25 cellular contexts compared by ENCODE assay signal in the genomic region with DNA sequence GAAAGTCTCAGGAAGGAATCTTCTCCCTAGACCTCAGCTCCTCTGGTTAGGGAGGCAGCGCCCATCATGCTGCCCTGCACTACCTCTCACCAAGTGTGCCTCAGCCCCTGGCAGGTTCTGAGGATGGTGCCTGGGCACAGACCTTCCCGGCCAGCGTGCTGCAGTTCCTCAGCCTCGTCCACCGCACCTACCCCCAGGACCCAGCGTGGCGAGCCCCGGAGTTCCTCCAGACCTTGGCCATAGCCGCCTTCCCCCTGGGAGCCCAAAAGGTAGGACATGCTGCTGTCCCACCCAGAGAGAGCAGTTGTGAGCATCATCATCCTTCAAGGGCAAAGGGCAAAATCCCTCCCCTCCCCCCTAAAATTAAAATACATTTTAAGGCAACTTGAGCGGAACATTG.
DNase-seq lines count a peak whose midpoint lies in the region; ATAC-seq, FAIRE-seq and TF ChIP-seq lines count a peak whose summit lies in the region.
"Had no signal": no experiment of that assay in that cellular context is flagged by ENCODE, and none has a peak within 500 bp of the region (broad histone marks: within the 10 kb centered on the region; RNA-seq: fewer than 3 reads in every experiment).

No MANE protein-coding gene starts in this region.

- DNase-seq in GM12878 (ENCODE audit: low read depth, low spot score) = no peak
- DNase-seq in memory B cell (ENCODE audit: low spot score in 2 of 2) = no peak
- no peak for DNase-seq in PC-3
- DNase-seq in WERI-Rb-1 = no peak
- no peak for DNase-seq in activated CD4-positive, alpha-beta T cell treated with anti-CD3 and anti-CD28 coated beads for 36 hours
- no peak for DNase-seq in CD1c-positive myeloid dendritic cell (ENCODE audit: extremely low spot score)
- DNase-seq: 8988T; ACHN; BE2C; C1 segment of cervical spinal cord; Caco-2; Calu3; CD4-positive, alpha-beta T cell; CD8-positive, alpha-beta T cell; DMS79 treated with DMSO at 0.1 percent for 48 hours; GF-D8 had no signal

- H3K9me2 ChIP-seq in PC-3 (replicated peaks; ENCODE audit: low read length) = no peaks in the 10 kb centered on the region

- H4K20me1 ChIP-seq in GM12878 (ENCODE audit: control insufficient read depth, insufficient read depth) (no peaks in the 10 kb centered on the region), PC-3 (ENCODE audit: low read length) (no peaks in the 10 kb centered on the region)
- H4K20me1 ChIP-seq: BLaER1 had no signal

- peaks cover 23 to 29% of the 10 kb centered on the region in 2 experiments; a peak in 3 of 4 replicates for H3K36me3 ChIP-seq in GM12878 (ENCODE audit: control insufficient read depth in 2 of 2, insufficient read depth in 2 of 2, low read length in 1 of 2)
- H3K36me3 ChIP-seq in PC-3 (ENCODE audit: low read depth, low read length) = no peaks in the 10 kb centered on the region
- no peaks in the 10 kb centered on the region for H3K36me3 ChIP-seq in WERI-Rb-1
- H3K36me3 ChIP-seq: BE2C had no signal

- POLR2A ChIA-PET in GM12878 (lab: Charles Lee) (no interaction called here), PC-3 (lab: Charles Lee; ENCODE audit: unreplicated experiment) (no interaction called here)
- POLR2A ChIA-PET in activated CD4-positive, alpha-beta T cell treated with anti-CD3 and anti-CD28 coated beads for 36 hours (lab: Charles Lee) = no interaction called here

- H3K36me3 Mint-ChIP-seq in IgD-negative memory B cell (no peaks in the 10 kb centered on the region), memory B cell (peaks cover 34% of the 10 kb centered on the region)
- H3K36me3 Mint-ChIP-seq in stimulated activated memory B cell treated with anti-CD40 and anti-IgM and Interleukin-4, amounts not matched to agents 10 μg/mL and 1 μg/mL and 100 μg/mL, for 72 hours = peaks cover 65% of the 10 kb centered on the region
- no peaks in the 10 kb centered on the region for H3K36me3 Mint-ChIP-seq in activated CD4-positive, alpha-beta T cell treated with anti-CD3 and anti-CD28 coated beads for 36 hours (ENCODE audit: low read depth)
- H3K36me3 Mint-ChIP-seq: CD8-positive, alpha-beta T cell had no signal

- H3K4me2 ChIP-seq in GM12878 (ENCODE audit: control insufficient read depth, insufficient read depth) (no peak overlapping the region), PC-3 (ENCODE audit: low read length) (no peak overlapping the region)
- H3K4me2 ChIP-seq: BLaER1 had no signal

- RAD21 ChIA-PET in GM12878 (lab: Charles Lee; ENCODE audit: unreplicated experiment) = no interaction called here

- no peaks in the 10 kb centered on the region for H3K4me1 ChIP-seq in GM12878 (ENCODE audit: control insufficient read depth, insufficient read depth, low read length)
- H3K4me1 ChIP-seq in PC-3 (ENCODE audit: insufficient read depth, low read length) = no peaks in the 10 kb centered on the region
- H3K4me1 ChIP-seq: BE2C, Caco-2 had no signal

- intact Hi-C loops in GM12878 (cut with micrococcal nuclease; ENCODE audit: unreplicated experiment) = no loop called here
- intact Hi-C loops in PC-3 (cut with micrococcal nuclease) = no loop called here
- intact Hi-C loops in activated CD4-positive, alpha-beta T cell treated with anti-CD3 and anti-CD28 coated beads for 36 hours (cut with DNase I, micrococcal nuclease) = no loop called here

- BruUV-seq in GM12878 (replicated peaks; lab: Mats Ljungman, UMichigan) (TSS peak; percentile 23), PC-3 (replicated peaks; lab: Mats Ljungman, UMichigan) (no TSS peak)

- FAIRE-seq in GM12878 (lab: Jason Lieb, UNC) = no peak
- FAIRE-seq: A204.1, D721Med, G401.6, GM12892, GM18507 had no signal

- ATAC-seq in GM12878 = no peak
- no peak for ATAC-seq in memory B cell (ENCODE audit: low read depth)
- ATAC-seq in stimulated activated memory B cell treated with anti-CD40 and anti-IgM and Interleukin-4, amounts not matched to agents 10 μg/mL and 1 μg/mL and 100 μg/mL, for 72 hours = no peak
- ATAC-seq in PC-3 = no peak
- no peak for ATAC-seq in activated CD4-positive, alpha-beta T cell treated with anti-CD3 and anti-CD28 coated beads for 36 hours
- ATAC-seq: CD8-positive, alpha-beta T cell had no signal

- H3K27me3 ChIP-seq in GM12878 (replicated peaks in 1 of 2; ENCODE audit: control insufficient read depth in 2 of 2, insufficient read depth in 2 of 2, low read length in 1 of 2) (no peaks in the 10 kb centered on the region), PC-3 (ENCODE audit: low read length) (peaks cover 43% of the 10 kb centered on the region), WERI-Rb-1 (ENCODE audit: insufficient read depth, low read depth, severe bottlenecking) (peaks cover 19% of the 10 kb centered on the region)
- H3K27me3 ChIP-seq: BE2C, BLaER1 had no signal

- peak overlapping the region in 2 of 3 donors; percentile 56 to 86 for H3K27ac Mint-ChIP-seq in IgD-negative memory B cell
- peak overlapping the region; percentile 68 for H3K27ac Mint-ChIP-seq in memory B cell
- peak overlapping the region; percentile 30 for H3K27ac Mint-ChIP-seq in stimulated activated memory B cell treated with anti-CD40 and anti-IgM and Interleukin-4, amounts not matched to agents 10 μg/mL and 1 μg/mL and 100 μg/mL, for 72 hours
- H3K27ac Mint-ChIP-seq in activated CD4-positive, alpha-beta T cell treated with anti-CD3 and anti-CD28 coated beads for 36 hours = no peak overlapping the region
- H3K27ac Mint-ChIP-seq: CD4-positive, alpha-beta T cell; CD8-positive, alpha-beta T cell had no signal

- SMC1A ChIA-PET in GM12878 (lab: Charles Lee; ENCODE audit: uncharacterized antibody, unreplicated experiment) = interaction anchor here (0.8 kb wide), 1 partner anchor 15 kb away, joined by 3 read pairs; no protein-coding TSS in a partner anchor

- H2AFZ ChIP-seq in GM12878 (ENCODE audit: control insufficient read depth, low read depth, low read length) (no peak overlapping the region), PC-3 (ENCODE audit: low read length) (no peak overlapping the region)

- no peaks in the 10 kb centered on the region for H3F3A ChIP-seq in PC-3 (ENCODE audit: low read length, unreplicated experiment)

- TF ChIP-seq EP300 in GM12878 (IDR thresholded peaks at IDR 0.05; ENCODE audit: borderline replicate concordance in 1 of 2, control insufficient read depth in 1 of 2, low read depth in 2 of 2, low read length in 2 of 2) = no peak

- H3K4me3 ChIP-seq in GM12878 (no peak overlapping the region), PC-3 (ENCODE audit: low read length) (no peak overlapping the region), WERI-Rb-1 (ENCODE audit: low read depth, low read length) (no peak overlapping the region)
- H3K4me3 ChIP-seq: BLaER1 had no signal

- TF ChIP-seq POLR2A in GM12878 (IDR thresholded peaks at IDR 0.05; ENCODE audit: low read depth, low read length) = no peak

- H3K4me1 Mint-ChIP-seq in IgD-negative memory B cell = peaks cover 4 to 11% (median 4%) of the 10 kb centered on the region in 3 donors
- peaks cover 12% of the 10 kb centered on the region for H3K4me1 Mint-ChIP-seq in memory B cell
- H3K4me1 Mint-ChIP-seq in stimulated activated memory B cell treated with anti-CD40 and anti-IgM and Interleukin-4, amounts not matched to agents 10 μg/mL and 1 μg/mL and 100 μg/mL, for 72 hours = peaks cover 18% of the 10 kb centered on the region
- H3K4me1 Mint-ChIP-seq in activated CD4-positive, alpha-beta T cell treated with anti-CD3 and anti-CD28 coated beads for 36 hours = no peaks in the 10 kb centered on the region
- H3K4me1 Mint-ChIP-seq: CD14-positive monocyte had no signal

- H3K9me3 ChIP-seq in GM12878 (replicated peaks; ENCODE audit: control insufficient read depth, insufficient read depth, low read length) (no peaks in the 10 kb centered on the region), PC-3 (ENCODE audit: low read length) (no peaks in the 10 kb centered on the region), WERI-Rb-1 (ENCODE audit: severe bottlenecking) (no peaks in the 10 kb centered on the region)
- H3K9me3 ChIP-seq: BE2C, BLaER1, Caco-2 had no signal

- H3K4me3 Mint-ChIP-seq in IgD-negative memory B cell = no peak overlapping the region
- no peak overlapping the region for H3K4me3 Mint-ChIP-seq in memory B cell
- H3K4me3 Mint-ChIP-seq in stimulated activated memory B cell treated with anti-CD40 and anti-IgM and Interleukin-4, amounts not matched to agents 10 μg/mL and 1 μg/mL and 100 μg/mL, for 72 hours = no peak overlapping the region
- H3K4me3 Mint-ChIP-seq in activated CD4-positive, alpha-beta T cell treated with anti-CD3 and anti-CD28 coated beads for 36 hours = no peak overlapping the region
- H3K4me3 Mint-ChIP-seq: CD14-positive monocyte; CD4-positive, alpha-beta T cell; CD8-positive, alpha-beta T cell had no signal

- TF ChIP-seq CTCF in GM12878 (IDR thresholded peaks at IDR 0.05 in 2 of 3, conservative IDR thresholded peaks at IDR 0.05 in 1 of 3; ENCODE audit: control insufficient read depth in 2 of 3, extremely low read depth in 1 of 3, insufficient read depth in 1 of 3, low read depth in 3 of 3, low read length in 3 of 3) = no peak
- TF ChIP-seq CTCF in PC-3 (conservative IDR thresholded peaks at IDR 0.05; ENCODE audit: low read depth, low read length) = no peak
- no peak for TF ChIP-seq CTCF in WERI-Rb-1 (IDR thresholded peaks at IDR 0.05; ENCODE audit: low read depth, low read length)

- in situ Hi-C loops in GM12878 (cut with MboI) = no loop called here

- no peaks in the 10 kb centered on the region for H3K9me3 Mint-ChIP-seq in IgD-negative memory B cell
- no peaks in the 10 kb centered on the region for H3K9me3 Mint-ChIP-seq in memory B cell
- no peaks in the 10 kb centered on the region for H3K9me3 Mint-ChIP-seq in stimulated activated memory B cell treated with anti-CD40 and anti-IgM and Interleukin-4, amounts not matched to agents 10 μg/mL and 1 μg/mL and 100 μg/mL, for 72 hours
- no peaks in the 10 kb centered on the region for H3K9me3 Mint-ChIP-seq in activated CD4-positive, alpha-beta T cell treated with anti-CD3 and anti-CD28 coated beads for 36 hours (ENCODE audit: low read depth)
- H3K9me3 Mint-ChIP-seq: CD14-positive monocyte; CD4-positive, alpha-beta T cell; CD8-positive, alpha-beta T cell had no signal

- H3K79me2 ChIP-seq in GM12878 (ENCODE audit: control insufficient read depth, insufficient read depth, low read length) = no peaks in the 10 kb centered on the region
- no peaks in the 10 kb centered on the region for H3K79me2 ChIP-seq in PC-3 (ENCODE audit: low read length)

- TF ChIP-seq RAD21 in GM12878 (IDR thresholded peaks at IDR 0.05; ENCODE audit: insufficient read depth, low read depth, low read length) = no peak

- 91% methylated on average over 10 of the region's 10 CpGs for WGBS in GM12878 (ENCODE audit: insufficient coverage, insufficient replicate concordance, low lambda C conversion rate, missing lambda C conversion rate)

- H3K27ac ChIP-seq in GM12878 (ENCODE audit: control insufficient read depth, insufficient read depth) (no peak overlapping the region), PC-3 (ENCODE audit: low read length) (no peak overlapping the region), WERI-Rb-1 (no peak overlapping the region)
- H3K27ac ChIP-seq: BLaER1 had no signal

- no peak overlapping the region for H3K9ac ChIP-seq in GM12878 (ENCODE audit: control insufficient read depth, insufficient read depth, low read length)
- H3K9ac ChIP-seq in PC-3 (ENCODE audit: low read length) = no peak overlapping the region
- H3K9ac ChIP-seq: BLaER1 had no signal

- CTCF ChIA-PET in GM12878 (lab: Yijun Ruan, JAX) (no interaction called here), PC-3 (lab: Charles Lee) (no interaction called here)
- CTCF ChIA-PET in activated CD4-positive, alpha-beta T cell treated with anti-CD3 and anti-CD28 coated beads for 36 hours (lab: Charles Lee) = no interaction called here

- H3K27me3 Mint-ChIP-seq in IgD-negative memory B cell = no peaks in the 10 kb centered on the region
- no peaks in the 10 kb centered on the region for H3K27me3 Mint-ChIP-seq in memory B cell
- no peaks in the 10 kb centered on the region for H3K27me3 Mint-ChIP-seq in stimulated activated memory B cell treated with anti-CD40 and anti-IgM and Interleukin-4, amounts not matched to agents 10 μg/mL and 1 μg/mL and 100 μg/mL, for 72 hours
- peaks cover 2% of the 10 kb centered on the region for H3K27me3 Mint-ChIP-seq in activated CD4-positive, alpha-beta T cell treated with anti-CD3 and anti-CD28 coated beads for 36 hours
- H3K27me3 Mint-ChIP-seq: CD4-positive, alpha-beta T cell had no signal
